In the genomic region with DNA sequence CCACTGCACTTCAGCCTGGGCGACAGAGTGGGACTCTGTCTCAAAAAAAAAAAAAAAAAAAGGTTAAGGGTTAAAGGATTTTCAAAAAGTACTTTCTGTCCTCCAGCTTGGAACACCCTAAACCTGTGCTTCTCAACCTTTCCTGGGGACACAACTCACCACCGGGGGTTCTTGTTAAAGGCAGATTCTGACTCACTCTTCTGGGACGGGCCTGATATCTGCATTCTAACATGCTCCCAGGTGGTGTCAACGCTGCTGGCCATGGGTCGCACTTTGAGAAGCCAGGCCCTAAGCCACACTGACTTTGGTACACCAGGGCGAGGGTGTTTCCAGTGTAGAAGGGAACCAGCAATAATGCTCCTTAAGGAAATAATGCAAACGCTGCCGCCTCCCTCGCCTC, we compare ENCODE assay signal across 26 cellular contexts. TPM values are rescaled to one million over a fixed set of nuclear protein-coding genes. Genes with fewer than 3 reads are reported as not detected.
DNase-seq lines count a peak whose midpoint lies in the region; ATAC-seq, FAIRE-seq and TF ChIP-seq lines count a peak whose summit lies in the region.
"Had no signal": no experiment of that assay in that cellular context is flagged by ENCODE, and none has a peak within 500 bp of the region (broad histone marks: within the 10 kb centered on the region; RNA-seq: fewer than 3 reads in every experiment).

No MANE protein-coding gene starts in this region.

- no peaks in the 10 kb centered on the region for H3K27me3 ChIP-seq in IMR-90 (ENCODE audit: control insufficient read depth, insufficient read depth, low read length)
- no peaks in the 10 kb centered on the region for H3K27me3 ChIP-seq in brain microvascular endothelial cell (replicated peaks)
- no peaks in the 10 kb centered on the region for H3K27me3 ChIP-seq in keratinocyte (ENCODE audit: control insufficient read depth, extremely low read depth, insufficient read depth, low read length)
- no peaks in the 10 kb centered on the region for H3K27me3 ChIP-seq in stomach smooth muscle (ENCODE audit: control insufficient read depth in 1 of 2, insufficient read depth in 2 of 2, low read length in 2 of 2)
- H3K27me3 ChIP-seq in ovary = no peaks in the 10 kb centered on the region
- H3K27me3 ChIP-seq: left lung, tibial artery had no signal

- peak overlapping the region; percentile 81 for H2BK5ac ChIP-seq in IMR-90 (ENCODE audit: low read depth, low read length, poor library complexity, severe bottlenecking)

- in situ Hi-C loops in IMR-90 (cut with MboI; ENCODE audit: low sequenced_read_pairs) = no loop called here
- in situ Hi-C loops in brain microvascular endothelial cell (cut with HindIII; ENCODE audit: low pct_ligation_motif_present, low sequenced_read_pairs) = no loop called here

- peak overlapping the region; percentile 83 for H3K14ac ChIP-seq in IMR-90 (replicated peaks; ENCODE audit: low read depth, low read length)

- DNase-seq in IMR-90 = peak; percentile 43
- no peak for DNase-seq in brain microvascular endothelial cell
- DNase-seq in keratinocyte (ENCODE audit: low read depth, low spot score) = no peak
- DNase-seq in central memory CD4-positive, alpha-beta T cell = no peak
- DNase-seq in ovary = no peak
- DNase-seq: activated CD4-positive, alpha-beta T cell treated with anti-CD3 and anti-CD28 coated beads, Interleukin-2, amount 50 U/mL, for 48 hours; activated CD4-positive, CD25-positive, alpha-beta regulatory T cell; activated CD8-positive, alpha-beta memory T cell treated with anti-CD3 and anti-CD28 coated beads, Interleukin-2, amount 50 U/mL, for 4 hours; activated naive CD4-positive, alpha-beta T cell treated with anti-CD3 and anti-CD28 coated beads, Interleukin-2, amount 50 U/mL, for 16 hours; anterior cingulate cortex; CD8-positive, alpha-beta memory T cell; cerebellar nuclear complex; DMS53; foreskin melanocyte; H7; hippocampal formation; left lung; NCI-H526; posterior cingulate gyrus; stimulated activated naive CD8-positive, alpha-beta T cell treated with anti-CD3 and anti-CD28 coated beads, Interleukin-15, amount 100 ng/mL, for 72 hours; tibial artery had no signal

- peak overlapping the region; percentile 18; the same call in 1 of the 2 replicates for H3K23ac ChIP-seq in IMR-90 (ENCODE audit: low read depth, low read length)

- peak overlapping the region; percentile 81 for H2BK120ac ChIP-seq in IMR-90 (ENCODE audit: low read depth, low read length)

- FAIRE-seq in keratinocyte (lab: Jason Lieb, UNC) = no peak
- FAIRE-seq: GM18507 had no signal

- H3K4me3 ChIP-seq in IMR-90 (ENCODE audit: insufficient read depth, low read depth, low read length) = no peak overlapping the region
- no peak overlapping the region for H3K4me3 ChIP-seq in brain microvascular endothelial cell (ENCODE audit: low read depth, low read length)
- no peak overlapping the region for H3K4me3 ChIP-seq in keratinocyte (ENCODE audit: control insufficient read depth in 2 of 3, extremely low read depth in 1 of 3, insufficient read depth in 2 of 3, low read depth in 1 of 3, low read length in 3 of 3)
- H3K4me3 ChIP-seq in stomach smooth muscle (ENCODE audit: low read length in 2 of 2) = no peak overlapping the region
- no peak overlapping the region for H3K4me3 ChIP-seq in ovary
- H3K4me3 ChIP-seq: left lung, tibial artery had no signal

- peak overlapping the region; percentile 47 for H3K27ac ChIP-seq in IMR-90 (ENCODE audit: insufficient read depth, low read length)
- peak overlapping the region; percentile 93 for H3K27ac ChIP-seq in brain microvascular endothelial cell
- H3K27ac ChIP-seq in keratinocyte (ENCODE audit: control insufficient read depth, insufficient read depth, low read length) = peak overlapping the region; percentile 54
- H3K27ac ChIP-seq in stomach smooth muscle (ENCODE audit: low read length) = peak overlapping the region; percentile 78
- H3K27ac ChIP-seq in ovary = no peak overlapping the region
- H3K27ac ChIP-seq: KMS-11, left lung had no signal

- H3K18ac ChIP-seq in IMR-90 (ENCODE audit: low read depth, low read length) = peak overlapping the region; percentile 10; the same call in 1 of the 2 replicates

- H2BK20ac ChIP-seq in IMR-90 (ENCODE audit: low read depth, low read length) = peak overlapping the region; percentile 63

- intact Hi-C loops in IMR-90 (cut with micrococcal nuclease) (no loop called here), ovary (cut with DNase I) (no loop called here)

- peaks cover 18% of the 10 kb centered on the region for H3K9me1 ChIP-seq in IMR-90 (ENCODE audit: insufficient read depth, low read length)
- H3K9me1 ChIP-seq in keratinocyte (ENCODE audit: control insufficient read depth, extremely low read depth, insufficient read depth, low read length) = no peaks in the 10 kb centered on the region

- H3K9me3 ChIP-seq in IMR-90 (ENCODE audit: control insufficient read depth, insufficient read depth, low read length) (peaks cover 5% of the 10 kb centered on the region; the same call in 1 of the 2 replicates), keratinocyte (ENCODE audit: control insufficient read depth, low read depth, low read length) (no peaks in the 10 kb centered on the region), stomach smooth muscle (ENCODE audit: control insufficient read depth in 2 of 2, low read length in 2 of 2) (no peaks in the 10 kb centered on the region), ovary (no peaks in the 10 kb centered on the region)

- peaks cover 19% of the 10 kb centered on the region for H3K4me1 ChIP-seq in IMR-90 (ENCODE audit: control insufficient read depth, insufficient read depth, low read length)
- peaks cover 29% of the 10 kb centered on the region for H3K4me1 ChIP-seq in keratinocyte (ENCODE audit: control insufficient read depth, extremely low read depth, insufficient read depth, low read length)
- peaks cover 26% of the 10 kb centered on the region for H3K4me1 ChIP-seq in stomach smooth muscle (ENCODE audit: control insufficient read depth, insufficient read depth, low read length)
- peaks cover 9% of the 10 kb centered on the region for H3K4me1 ChIP-seq in ovary (ENCODE audit: insufficient read depth)

- no peak overlapping the region for H3K9ac ChIP-seq in IMR-90 (ENCODE audit: low read depth, low read length)
- H3K9ac ChIP-seq in keratinocyte (ENCODE audit: control insufficient read depth, extremely low read depth, insufficient read depth, low read length) = no peak overlapping the region
- H3K9ac ChIP-seq in stomach smooth muscle (ENCODE audit: low read length in 2 of 2) = no peak overlapping the region
- H3K9ac ChIP-seq: KMS-11 had no signal

- peak overlapping the region; percentile 9 for H4K5ac ChIP-seq in IMR-90 (ENCODE audit: low read depth, low read length)

- peaks cover 7 to 67% of the 10 kb centered on the region in 2 experiments; a peak in 3 of 4 replicates for H3K79me1 ChIP-seq in IMR-90 (ENCODE audit: low read depth in 1 of 2, low read length in 2 of 2)

- peak overlapping the region; percentile 80 for H4K91ac ChIP-seq in IMR-90 (ENCODE audit: insufficient read depth, low read depth, low read length)

- H2BK15ac ChIP-seq in IMR-90 (ENCODE audit: low read depth, low read length) = peak overlapping the region; percentile 74; the same call in 2 of the 3 replicates

- H2AK5ac ChIP-seq in IMR-90 (ENCODE audit: low read depth, low read length) = peak overlapping the region; percentile 88

- H2AK9ac ChIP-seq in IMR-90 (replicated peaks; ENCODE audit: low read depth, low read length, poor library complexity) = peak overlapping the region; percentile 77

- no peak overlapping the region for H3K4me2 ChIP-seq in IMR-90 (ENCODE audit: low read depth, low read length)
- peak overlapping the region; percentile 43 for H3K4me2 ChIP-seq in keratinocyte (ENCODE audit: control insufficient read depth, extremely low read depth, insufficient read depth, low read depth, low read length)
- H3K4me2 ChIP-seq: KMS-11 had no signal

- dilution Hi-C loops in IMR-90 (cut with HindIII; ENCODE audit: low sequenced_read_pairs, unreplicated experiment) (no loop called here), keratinocyte (cut with MboI; ENCODE audit: extremely low pct_ligation_motif_present, low sequenced_read_pairs) (no loop called here)

- TF ChIP-seq RAD21 in IMR-90 (IDR thresholded peaks at IDR 0.05; ENCODE audit: low read length) = no peak

- TF ChIP-seq CTCF in IMR-90 (conservative IDR thresholded peaks at IDR 0.05; ENCODE audit: low read depth, low read length) = no peak
- TF ChIP-seq CTCF in brain microvascular endothelial cell (IDR thresholded peaks at IDR 0.05; ENCODE audit: low read depth, low read length, missing control alignments) = no peak
- TF ChIP-seq CTCF in keratinocyte (optimal IDR thresholded peaks at IDR 0.05 in 1 of 3, IDR thresholded peaks at IDR 0.05 in 1 of 3, conservative IDR thresholded peaks at IDR 0.05 in 1 of 3; ENCODE audit: extremely low read depth in 1 of 3, insufficient read depth in 2 of 3, low read length in 3 of 3) = no peak
- TF ChIP-seq CTCF in ovary (IDR thresholded peaks at IDR 0.05) = no peak

- no peak for TF ChIP-seq POLR2A in IMR-90 (IDR thresholded peaks at IDR 0.05; ENCODE audit: low read depth, low read length)
- no peak for TF ChIP-seq POLR2A in ovary (IDR thresholded peaks at IDR 0.05)

- POLR2A ChIA-PET in IMR-90 (lab: Charles Lee; ENCODE audit: unreplicated experiment) = no interaction called here

- peak overlapping the region; percentile 85 for H3K4ac ChIP-seq in IMR-90 (ENCODE audit: low read depth, low read length)

- WGBS in IMR-90 (ENCODE audit: extremely low coverage in 2 of 2, insufficient read length in 1 of 2), 2 experiments = 93% methylated on average over 7 of the region's 9 CpGs; no CpG with 5 or more reads in 1 of the 2 experiments
- WGBS in ovary, 3 donors = 87 to 95% (median 89%) methylated on average over 9 of the region's 9 CpGs

- CTCF ChIA-PET in IMR-90 (lab: Yijun Ruan, JAX) = no interaction called here

- H3K56ac ChIP-seq in IMR-90 (ENCODE audit: extremely low read depth, insufficient read depth, low read length) = no peak overlapping the region

- H2AFZ ChIP-seq in IMR-90 (replicated peaks; ENCODE audit: low read length, poor library complexity) = no peak overlapping the region
- H2AFZ ChIP-seq in keratinocyte (ENCODE audit: control insufficient read depth, low read length) = no peak overlapping the region

- H4K20me1 ChIP-seq in IMR-90 (ENCODE audit: insufficient read depth, low read length) = peaks cover 46% of the 10 kb centered on the region
- H4K20me1 ChIP-seq in keratinocyte (ENCODE audit: control insufficient read depth, extremely low read depth, insufficient read depth, low read length) = no peaks in the 10 kb centered on the region

- no peak for TF ChIP-seq EP300 in ovary (IDR thresholded peaks at IDR 0.05)

- H3K79me2 ChIP-seq in keratinocyte (ENCODE audit: control insufficient read depth, insufficient read depth, low read length) = peaks cover 61% of the 10 kb centered on the region

- peak overlapping the region; percentile 33 to 57; a peak in 3 of 4 replicates for H4K8ac ChIP-seq in IMR-90 (ENCODE audit: low read depth in 2 of 2, low read length in 2 of 2)

- H3K36me3 ChIP-seq in IMR-90 (ENCODE audit: control insufficient read depth, insufficient read depth, low read length) (peaks cover 10% of the 10 kb centered on the region), brain microvascular endothelial cell (replicated peaks) (peaks cover 3% of the 10 kb centered on the region), keratinocyte (ENCODE audit: control insufficient read depth in 2 of 2, extremely low read depth in 1 of 2, insufficient read depth in 2 of 2, low read length in 2 of 2) (no peaks in the 10 kb centered on the region), stomach smooth muscle (ENCODE audit: control insufficient read depth in 2 of 2, insufficient read depth in 2 of 2, low read length in 2 of 2) (no peaks in the 10 kb centered on the region), ovary (no peaks in the 10 kb centered on the region)
- H3K36me3 ChIP-seq: left lung, tibial artery had no signal

- ATAC-seq in IMR-90 (ENCODE audit: low read depth) (no peak), GM18909 (IDR thresholded peaks at IDR 0.05; ENCODE audit: poor library complexity, unreplicated experiment) (no peak)
- ATAC-seq: left lung; sciatic nerve; stimulated activated naive CD8-positive, alpha-beta T cell treated with anti-CD3 and anti-CD28 coated beads, Interleukin-15, amount 100 ng/mL, for 72 hours had no signal

- BruUV-seq in IMR-90 (replicated peaks; lab: Mats Ljungman, UMichigan) = no TSS peak

RNA-seq across cellular contexts. Expression of gene AFAP1, which starts 46.1 kb away (rescaled TPM):
- total RNA-seq in IMR-90 (2012; rRNA removed) (48.2 and 60.3 TPM in 2 replicates), ovary (10 to 100 TPM in 6 of 7 donors, 1 to 10 TPM in 1; 8.6 to 42.3 (median 24.5) TPM)
- polyA plus RNA-seq in IMR-90 (2012; rRNA removed) (73.1 and 80.9 TPM in 2 replicates), keratinocyte (4.1 to 12.9 TPM (median 7.6 TPM) in 3 replicates), ovary (10 to 100 TPM; 11.4 to 16.6 TPM)
- polyA plus RNA-seq in IMR-90 (2012; cell fraction: cytosol; rRNA removed) = 67.3 and 67.7 TPM in 2 replicates
- polyA plus RNA-seq in IMR-90 (2012; cell fraction: nucleus; rRNA removed; ENCODE audit: low replicate concordance) = 116 and 173 TPM in 2 replicates
- 3.3 TPM for polyA plus RNA-seq in keratinocyte (2011; ENCODE audit: low read depth)
- polyA plus RNA-seq in keratinocyte (2011; cell fraction: cytosol; rRNA removed) = 6.7 and 7.2 TPM in 2 replicates
- polyA plus RNA-seq in keratinocyte (2011; cell fraction: nucleus; rRNA removed) = 20.4 and 21.5 TPM in 2 replicates
- polyA plus RNA-seq in keratinocyte (2012; ENCODE audit: low replicate concordance) = 3.9 and 12.0 TPM in 2 replicates
- 10.6 to 15.9 TPM (median 14.2 TPM) in 3 replicates for polyA minus RNA-seq in keratinocyte
- polyA minus RNA-seq in keratinocyte (2011; cell fraction: cytosol; rRNA and poly(A)+ RNA removed) = 7.1 TPM
- 15.4 and 27.9 TPM in 2 replicates for polyA minus RNA-seq in keratinocyte (2011; cell fraction: nucleus; rRNA and poly(A)+ RNA removed)

Comparison
In these comparisons a context has a peak if more than half of its experiments do, and no peak if none do; other contexts are left out.
1. H3K27ac ChIP-seq: peak in IMR-90 (single experiment), brain microvascular endothelial cell (single experiment), keratinocyte (single experiment) and stomach smooth muscle (single experiment); none in ovary (0 of 2).